ENCODE assay signal across 21 cellular contexts in the genomic region with DNA sequence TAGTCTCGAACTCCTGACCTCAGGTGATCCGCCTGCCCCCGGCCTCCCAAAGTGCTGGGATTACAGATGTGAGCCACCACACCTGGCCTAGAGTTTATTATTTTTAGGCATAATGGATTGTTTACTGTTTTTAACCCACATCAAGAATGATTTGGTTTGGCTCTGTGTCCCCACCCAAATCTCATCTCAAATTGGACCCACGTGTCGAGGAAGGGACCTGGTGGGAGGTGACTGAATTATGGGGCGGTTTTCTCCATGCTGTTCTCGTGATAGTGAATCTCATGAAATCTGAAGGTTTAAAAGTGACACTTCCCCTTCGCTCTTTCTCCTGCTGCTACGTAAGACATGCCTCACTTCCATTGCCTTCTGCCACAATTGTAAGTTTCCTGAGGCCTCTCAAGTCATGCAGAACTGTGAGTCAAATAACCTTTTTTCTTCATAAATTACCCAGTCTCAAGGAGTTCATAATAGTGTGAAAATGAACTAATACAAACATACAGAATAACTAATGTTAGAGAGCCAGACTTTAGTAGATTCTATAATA.
"Had no signal": no experiment of that assay in that cellular context is flagged by ENCODE, and none has a peak within 500 bp of the region (broad histone marks: within the 10 kb centered on the region; RNA-seq: fewer than 3 reads in every experiment).

No MANE protein-coding gene starts in this region.

- DNase-seq: cortex of kidney; effector CD4-positive, alpha-beta T cell; foreskin fibroblast; gastrocnemius medialis; kidney; nephron progenitor cell; right cardiac atrium; sigmoid colon; stimulated activated CD4-positive, alpha-beta T cell treated with anti-CD3 and anti-CD28 coated beads, Interleukin-2, amount 100 ng/mL, for 24 hours; stimulated activated CD4-positive, alpha-beta T cell treated with anti-CD3 and anti-CD28 coated beads, Interleukin-4, amount 100 ng/mL, for 24 hours; stimulated activated naive CD8-positive, alpha-beta T cell treated with anti-CD3 and anti-CD28 coated beads, Interleukin-15, Interleukin-2, amounts not matched to agents 100 U/mL and 50 U/mL, for 24 hours; upper lobe of left lung had no signal

- H3K27me3 ChIP-seq: gastrocnemius medialis, sigmoid colon, tibial nerve, upper lobe of left lung had no signal

- H3K4me3 Mint-ChIP-seq: memory B cell; nephron progenitor cell; stimulated activated effector memory CD8-positive, alpha-beta T cell treated with anti-CD3 and anti-CD28 coated beads, Interleukin-12 subunit alpha, Interleukin-12 subunit beta, amount 100 ng/mL, for 72 hours had no signal

- ATAC-seq: esophagus mucosa; gastrocnemius medialis; left lobe of liver; right cardiac atrium; stimulated activated effector memory CD8-positive, alpha-beta T cell treated with anti-CD3 and anti-CD28 coated beads, Interleukin-12 subunit alpha, Interleukin-12 subunit beta, amount 100 ng/mL, for 72 hours; stimulated activated naive CD8-positive, alpha-beta T cell treated with anti-CD3 and anti-CD28 coated beads, Interleukin-15, Interleukin-2, amounts not matched to agents 100 U/mL and 50 U/mL, for 24 hours had no signal

- H3K4me3 ChIP-seq: gastrocnemius medialis, lung, prostate gland, sigmoid colon, thoracic aorta, tibial nerve, upper lobe of left lung had no signal

- H3K36me3 ChIP-seq: prostate gland had no signal

- H3K27me3 Mint-ChIP-seq: memory B cell had no signal

- H3K27ac ChIP-seq: epithelial cell of prostate, gastrocnemius medialis, prostate gland, sigmoid colon, thoracic aorta, tibial nerve, upper lobe of left lung had no signal

- H3K27ac Mint-ChIP-seq: memory B cell; nephron progenitor cell; stimulated activated effector memory CD8-positive, alpha-beta T cell treated with anti-CD3 and anti-CD28 coated beads, Interleukin-12 subunit alpha, Interleukin-12 subunit beta, amount 100 ng/mL, for 72 hours had no signal

- H3K4me1 Mint-ChIP-seq: nephron progenitor cell had no signal

- H3K9me3 ChIP-seq: gastrocnemius medialis, prostate gland, sigmoid colon, thoracic aorta, tibial nerve, upper lobe of left lung had no signal

- H3K4me1 ChIP-seq: gastrocnemius medialis, prostate gland, sigmoid colon, tibial nerve, upper lobe of left lung had no signal
